ENCODE assay signal across 8 cellular contexts in the genomic region with DNA sequence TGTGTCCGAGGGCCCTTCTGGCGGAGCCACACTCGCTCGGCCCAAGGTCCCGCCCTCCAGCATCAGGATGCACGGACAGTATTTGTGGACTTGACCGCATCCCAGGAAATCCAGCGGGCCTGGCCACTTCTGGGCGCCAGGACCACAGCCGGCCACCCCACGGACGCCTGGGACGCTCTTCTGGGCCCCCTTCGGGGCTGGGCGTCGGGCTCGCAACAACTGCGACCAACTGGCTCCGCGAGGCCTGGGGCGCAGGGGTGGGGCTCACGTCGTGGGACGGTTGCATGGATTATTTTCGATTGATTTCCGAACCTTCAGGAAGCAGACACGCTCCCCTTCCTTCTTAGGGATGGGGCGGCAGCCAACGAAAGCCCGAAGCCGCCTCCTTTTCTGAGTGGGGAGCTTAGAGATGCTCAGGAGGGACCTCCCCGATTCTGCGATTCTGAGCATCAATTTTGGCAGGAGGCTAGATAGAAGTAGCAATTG. TPM values are rescaled to one million over a fixed set of nuclear protein-coding genes. Genes with fewer than 3 reads are reported as not detected.
DNase-seq lines count a peak whose midpoint lies in the region; ATAC-seq and TF ChIP-seq lines count a peak whose summit lies in the region.

No MANE protein-coding gene starts in this region.

- H3K14ac ChIP-seq in mesenchymal stem cell (ENCODE audit: low read length in 2 of 2) = no peak overlapping the region

- peak overlapping the region; percentile 11 to 73 for H3K18ac ChIP-seq in mesenchymal stem cell (ENCODE audit: low read depth in 1 of 2, low read length in 2 of 2)

- peak overlapping the region; percentile 86 for H3K27ac ChIP-seq in SJSA1
- H3K27ac ChIP-seq in colonic mucosa = peak overlapping the region; percentile 78
- peak overlapping the region; percentile 76 for H3K27ac ChIP-seq in mesenchymal stem cell (ENCODE audit: low read length, poor library complexity, severe bottlenecking)
- peak overlapping the region; percentile 94 to 97 for H3K27ac ChIP-seq in testis

- WGBS in mesenchymal stem cell = 82% methylated on average over 33 of the region's 33 CpGs
- 11% methylated on average over 20 to 24 of the region's 33 CpGs for WGBS in testis, 2 donors

- H3K4me1 ChIP-seq in SJSA1 (replicated peaks) = peaks cover 11% of the 10 kb centered on the region
- H3K4me1 ChIP-seq in colonic mucosa = no peaks in the 10 kb centered on the region
- peaks cover 10% of the 10 kb centered on the region for H3K4me1 ChIP-seq in mesenchymal stem cell (ENCODE audit: control insufficient read depth, insufficient read depth, low read depth, low read length)
- H3K4me1 ChIP-seq in testis = peaks cover 6% of the 10 kb centered on the region

- TF ChIP-seq POLR2A in testis (IDR thresholded peaks at IDR 0.05) = no peak

- peak overlapping the region; percentile 78 to 84 for H3K4ac ChIP-seq in mesenchymal stem cell (ENCODE audit: low read depth in 1 of 2, low read length in 2 of 2)

- H2AFZ ChIP-seq in mesenchymal stem cell (ENCODE audit: low read depth, low read length) = peak overlapping the region; percentile 91

- peaks cover 4% of the 10 kb centered on the region for H3K79me1 ChIP-seq in mesenchymal stem cell (replicated peaks; ENCODE audit: low read length, poor library complexity, severe bottlenecking)

- H3K27me3 ChIP-seq in SJSA1 (replicated peaks) (peaks cover 2% of the 10 kb centered on the region; the same call in 1 of the 2 replicates), colonic mucosa (peaks cover 5% of the 10 kb centered on the region), mesenchymal stem cell (ENCODE audit: control insufficient read depth in 1 of 2, insufficient read depth in 1 of 2, low read length in 2 of 2) (peaks cover 9 to 13% of the 10 kb centered on the region in 2 experiments), testis (no peaks in the 10 kb centered on the region)

- H2BK15ac ChIP-seq in mesenchymal stem cell (ENCODE audit: low read depth, poor library complexity, severe bottlenecking) = peak overlapping the region; percentile 96

- H4K91ac ChIP-seq in mesenchymal stem cell (ENCODE audit: low read length) = peak overlapping the region; percentile 23

- H4K8ac ChIP-seq in mesenchymal stem cell (ENCODE audit: low read length) = peak overlapping the region; percentile 100

- peak overlapping the region; percentile 57 for H3K4me3 ChIP-seq in GM12865 (ENCODE audit: low read depth, low read length)
- H3K4me3 ChIP-seq in SJSA1 = peak overlapping the region; percentile 73
- H3K4me3 ChIP-seq in colonic mucosa = peak overlapping the region; percentile 62
- H3K4me3 ChIP-seq in mesenchymal stem cell (ENCODE audit: insufficient read depth in 1 of 2, low read depth in 1 of 2, low read length in 2 of 2) = peak overlapping the region in 1 of 2 experiments; percentile 98
- peak overlapping the region; percentile 81 to 94 for H3K4me3 ChIP-seq in testis

- peak overlapping the region in 1 of 2 experiments; percentile 73 for H2BK12ac ChIP-seq in mesenchymal stem cell (ENCODE audit: low read length in 2 of 2)

- peaks cover 24% of the 10 kb centered on the region for H3K36me3 ChIP-seq in SJSA1
- no peaks in the 10 kb centered on the region for H3K36me3 ChIP-seq in colonic mucosa
- H3K36me3 ChIP-seq in mesenchymal stem cell (ENCODE audit: control insufficient read depth in 1 of 2, insufficient read depth in 2 of 2, low read depth in 1 of 2, low read length in 2 of 2) = peaks cover 6 to 23% of the 10 kb centered on the region in 2 experiments
- H3K36me3 ChIP-seq in testis (ENCODE audit: low read depth, missing control alignments) = no peaks in the 10 kb centered on the region

- peak overlapping the region; percentile 51 for H3K4me2 ChIP-seq in mesenchymal stem cell (ENCODE audit: low read length, poor library complexity, severe bottlenecking)

- H3K9ac ChIP-seq in colonic mucosa (ENCODE audit: low read depth in 2 of 2, low read length in 2 of 2) (peak overlapping the region; percentile 66 to 76), mesenchymal stem cell (ENCODE audit: low read length) (peak overlapping the region; percentile 98)

- intact Hi-C loops in colonic mucosa (cut with DNase I) = no loop called here
- intact Hi-C loops in testis (cut with DNase I; ENCODE audit: low total_unique reads) = no loop called here

- ATAC-seq in HG02623 (IDR thresholded peaks at IDR 0.05; ENCODE audit: unreplicated experiment) = peak; percentile 12

- H2BK120ac ChIP-seq in mesenchymal stem cell (ENCODE audit: low read depth, low read length) = peak overlapping the region; percentile 21

- H2BK5ac ChIP-seq in mesenchymal stem cell (ENCODE audit: low read depth, low read length, poor library complexity, severe bottlenecking) = no peak overlapping the region

- DNase-seq in GM12865 (ENCODE audit: low read depth) (no peak), SJSA1 (ENCODE audit: low read depth in 1 of 2, low spot score in 2 of 2) (no peak), colonic mucosa (peak; percentile 31), mesenchymal stem cell (no peak), testis (peak; percentile 43), NCI-H1436 (lab: John Stamatoyannopoulos, UW) (no peak), DMS 273 treated with DMSO at 0.1 percent for 48 hours (lab: John Stamatoyannopoulos, UW) (no peak)

- H2AK5ac ChIP-seq in mesenchymal stem cell (ENCODE audit: low read length, severe bottlenecking) = peak overlapping the region; percentile 53

- no peaks in the 10 kb centered on the region for H3K9me3 ChIP-seq in SJSA1 (replicated peaks)
- H3K9me3 ChIP-seq in colonic mucosa = no peaks in the 10 kb centered on the region
- no peaks in the 10 kb centered on the region for H3K9me3 ChIP-seq in mesenchymal stem cell (ENCODE audit: control insufficient read depth, low read length)
- H3K9me3 ChIP-seq in testis = no peaks in the 10 kb centered on the region

- TF ChIP-seq CTCF in GM12865 (IDR thresholded peaks at IDR 0.05; ENCODE audit: insufficient read depth, low read depth, low read length, missing control alignments) = no peak
- no peak for TF ChIP-seq CTCF in colonic mucosa (IDR thresholded peaks at IDR 0.05)
- TF ChIP-seq CTCF in testis (IDR thresholded peaks at IDR 0.05) = no peak

- H3K23ac ChIP-seq in mesenchymal stem cell (ENCODE audit: low read length in 2 of 2) = no peak overlapping the region

RNA-seq across cellular contexts. Expression of gene NUP58, which starts 0.5 kb away (rescaled TPM):
- total RNA-seq in SJSA1 (2014; rRNA removed; shearing (Covaris generic)) = 67.4 and 89.5 TPM in 2 replicates
- total RNA-seq in colonic mucosa (10 to 100 TPM; 40.7 to 52.4 TPM), testis (100 to 1,000 TPM; 166 to 237 TPM)
- 19.7 TPM for polyA plus RNA-seq in mesenchymal stem cell (2013, experiment 1 of 2)
- polyA plus RNA-seq in mesenchymal stem cell (2013, experiment 2 of 2) = 22.1 TPM
- polyA plus RNA-seq in testis (ENCODE audit: insufficient read depth, low read depth, low replicate concordance) = 90.9 TPM

RNA-seq across cellular contexts. Expression of gene MTMR6, which starts 13.6 kb away (rescaled TPM):
- total RNA-seq in SJSA1 (2014; rRNA removed; shearing (Covaris generic)) = 29.9 and 42.9 TPM in 2 replicates
- total RNA-seq in colonic mucosa (10 to 100 TPM; 11.0 to 16.3 TPM), testis (10 to 100 TPM; 23.2 to 24.0 TPM)
- polyA plus RNA-seq in mesenchymal stem cell (2013, experiment 1 of 2) = 14.3 TPM
- 15.1 TPM for polyA plus RNA-seq in mesenchymal stem cell (2013, experiment 2 of 2)
- polyA plus RNA-seq in testis (ENCODE audit: insufficient read depth, low read depth, low replicate concordance) = 46.1 TPM

Comparison
In these comparisons a context has a peak if more than half of its experiments do, and no peak if none do; other contexts are left out.
1. DNase-seq: peak in colonic mucosa (single experiment) and testis (single experiment); none in GM12865 (single experiment), SJSA1 (0 of 2), mesenchymal stem cell (single experiment), NCI-H1436 (single experiment) and DMS 273 treated with DMSO at 0.1 percent for 48 hours (single experiment).
2. Peak in every context shown above with its lines, with median percentiles within 50 percentile points of each other: H3K27ac ChIP-seq.